ENCODE assay signal across 20 cellular contexts in the genomic region with DNA sequence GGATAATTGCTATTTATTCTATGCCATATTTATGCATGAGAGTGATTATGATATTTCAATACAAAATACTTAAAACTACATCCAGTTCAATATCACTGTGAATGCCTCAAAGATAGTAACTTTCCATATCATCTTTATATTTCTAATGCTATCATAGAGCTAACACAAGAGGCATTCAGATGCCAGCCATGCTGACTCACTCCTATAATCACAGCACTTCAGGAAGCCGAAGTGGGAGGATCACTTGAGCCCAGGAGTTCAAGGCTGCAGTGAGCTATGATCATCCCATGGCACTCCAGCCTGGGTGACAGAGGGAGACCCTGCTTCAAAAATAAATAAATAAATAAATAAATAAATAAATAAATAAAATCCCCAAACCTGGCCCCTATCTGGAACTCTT.
"Had no signal": no experiment of that assay in that cellular context is flagged by ENCODE, and none has a peak within 500 bp of the region (broad histone marks: within the 10 kb centered on the region; RNA-seq: fewer than 3 reads in every experiment).

No MANE protein-coding gene starts in this region.

- H3K4me3 Mint-ChIP-seq: activated B cell treated with CpG ODN at 0.5 μM for 24 hours; activated CD4-positive, alpha-beta memory T cell treated with anti-CD3 and anti-CD28 coated beads, Interleukin-2, amount 10 ng/mL, durations not matched to agents 7 days and 5 days; activated CD8-positive, alpha-beta memory T cell treated with anti-CD3 and anti-CD28 coated beads, Interleukin-2, amount 10 ng/mL, durations not matched to agents 7 days and 5 days; activated naive CD4-positive, alpha-beta T cell treated with anti-CD3 and anti-CD28 coated beads for 36 hours; activated T-helper 17 cell treated with anti-CD3 and anti-CD28 coated beads, Interleukin-2, amount 50 U/mL, for 72 hours; dendritic cell treated with granulocyte-macrophage colony-stimulating factor and Interleukin-4, amounts not matched to agents 40 ng/mL and 50 ng/mL, for 4 days; memory B cell had no signal

- H3K4me1 ChIP-seq: esophagus muscularis mucosa had no signal

- H3K9me3 ChIP-seq: esophagus muscularis mucosa had no signal

- H3K27me3 ChIP-seq: esophagus muscularis mucosa had no signal

- ATAC-seq: activated CD8-positive, alpha-beta memory T cell treated with anti-CD3 and anti-CD28 coated beads, Interleukin-2, amount 10 ng/mL, durations not matched to agents 7 days and 5 days; activated T-helper 17 cell treated with anti-CD3 and anti-CD28 coated beads, Interleukin-2, amount 50 U/mL, for 72 hours; left ventricle myocardium superior had no signal

- H3K27ac ChIP-seq: esophagus muscularis mucosa had no signal

- H3K36me3 Mint-ChIP-seq: activated CD8-positive, alpha-beta memory T cell treated with anti-CD3 and anti-CD28 coated beads, Interleukin-2, amount 10 ng/mL, durations not matched to agents 7 days and 5 days; memory B cell had no signal

- H3K4me3 ChIP-seq: esophagus muscularis mucosa had no signal

- H3K9me3 Mint-ChIP-seq: activated naive CD4-positive, alpha-beta T cell treated with anti-CD3 and anti-CD28 coated beads for 36 hours had no signal

- H3K27me3 Mint-ChIP-seq: activated B cell treated with CpG ODN at 0.5 μM for 24 hours; activated CD4-positive, alpha-beta memory T cell treated with anti-CD3 and anti-CD28 coated beads, Interleukin-2, amount 10 ng/mL, durations not matched to agents 7 days and 5 days; activated CD8-positive, alpha-beta memory T cell treated with anti-CD3 and anti-CD28 coated beads, Interleukin-2, amount 10 ng/mL, durations not matched to agents 7 days and 5 days; activated T-helper 17 cell treated with anti-CD3 and anti-CD28 coated beads, Interleukin-2, amount 50 U/mL, for 72 hours; dendritic cell treated with granulocyte-macrophage colony-stimulating factor and Interleukin-4, amounts not matched to agents 40 ng/mL and 50 ng/mL, for 4 days; memory B cell had no signal

- H3K36me3 ChIP-seq: esophagus muscularis mucosa had no signal

- H3K4me1 Mint-ChIP-seq: activated B cell treated with CpG ODN at 0.5 μM for 24 hours; activated CD4-positive, alpha-beta memory T cell treated with anti-CD3 and anti-CD28 coated beads, Interleukin-2, amount 10 ng/mL, durations not matched to agents 7 days and 5 days; activated CD8-positive, alpha-beta memory T cell treated with anti-CD3 and anti-CD28 coated beads, Interleukin-2, amount 10 ng/mL, durations not matched to agents 7 days and 5 days; activated T-helper 17 cell treated with anti-CD3 and anti-CD28 coated beads, Interleukin-2, amount 50 U/mL, for 72 hours; memory B cell had no signal

- H3K27ac Mint-ChIP-seq: activated B cell treated with CpG ODN at 0.5 μM for 24 hours; activated CD4-positive, alpha-beta memory T cell treated with anti-CD3 and anti-CD28 coated beads, Interleukin-2, amount 10 ng/mL, durations not matched to agents 7 days and 5 days; activated CD8-positive, alpha-beta memory T cell treated with anti-CD3 and anti-CD28 coated beads, Interleukin-2, amount 10 ng/mL, durations not matched to agents 7 days and 5 days; activated naive CD4-positive, alpha-beta T cell treated with anti-CD3 and anti-CD28 coated beads for 36 hours; activated T-helper 17 cell treated with anti-CD3 and anti-CD28 coated beads, Interleukin-2, amount 50 U/mL, for 72 hours; dendritic cell treated with granulocyte-macrophage colony-stimulating factor and Interleukin-4, amounts not matched to agents 40 ng/mL and 50 ng/mL, for 4 days; memory B cell had no signal

- DNase-seq: activated B cell treated with CpG ODN at 0.5 μM for 24 hours; activated CD4-positive, alpha-beta memory T cell treated with anti-CD3 and anti-CD28 coated beads, Interleukin-2, amount 10 ng/mL, durations not matched to agents 7 days and 5 days; activated CD4-positive, alpha-beta T cell treated with anti-CD3 and anti-CD28 coated beads for 48 hours; activated CD8-positive, alpha-beta memory T cell treated with anti-CD3 and anti-CD28 coated beads, Interleukin-2, amount 10 ng/mL, durations not matched to agents 7 days and 5 days; activated naive CD4-positive, alpha-beta T cell treated with anti-CD3 and anti-CD28 coated beads for 36 hours; activated T-cell treated with anti-CD3 and anti-CD28 coated beads, Interleukin-2, amount 50 U/mL, for 1 hour; cerebellar nuclear complex; effector CD8-positive, alpha-beta T cell; left ventricle myocardium superior; occipital lobe; posterior cingulate gyrus; stimulated activated CD4-positive, alpha-beta T cell treated with anti-CD3 and anti-CD28 coated beads, Interleukin-12 subunit alpha, Interleukin-12 subunit beta, amount 100 ng/mL, for 4 hours; stimulated activated CD4-positive, alpha-beta T cell treated with anti-CD3 and anti-CD28 coated beads, Interleukin-1b, Interleukin-23, amount 100 ng/mL, for 48 hours; stimulated activated CD8-positive, alpha-beta memory T cell treated with anti-CD3 and anti-CD28 coated beads, Interleukin-4, amount 100 ng/mL, for 48 hours; stimulated activated naive CD4-positive, alpha-beta T cell; T-helper 9 cell had no signal
